Comparison of ENCODE assay signal across 16 cellular contexts in the genomic region with DNA sequence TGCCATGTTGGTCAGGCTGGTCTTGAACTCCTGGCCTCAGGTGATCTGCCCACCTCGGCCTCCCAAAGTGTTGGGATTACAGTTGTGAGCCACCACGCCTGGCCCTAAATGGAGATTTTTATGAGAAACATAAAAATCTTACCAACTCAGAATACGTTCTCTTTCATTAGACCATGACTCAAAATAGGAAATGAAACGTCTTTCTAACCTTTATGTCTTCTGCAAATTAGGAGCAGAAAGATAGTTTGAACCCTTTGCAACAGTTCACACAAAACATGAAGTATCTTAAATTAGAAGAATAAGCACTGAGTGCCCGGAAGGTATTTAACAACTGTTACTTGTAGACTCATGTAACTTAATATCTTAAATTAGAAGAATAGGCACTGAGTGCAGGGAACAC. TPM values are rescaled to one million over a fixed set of nuclear protein-coding genes. Genes with fewer than 3 reads are reported as not detected.
DNase-seq lines count a peak whose midpoint lies in the region; ATAC-seq lines count a peak whose summit lies in the region.
"Had no signal": no experiment of that assay in that cellular context is flagged by ENCODE, and none has a peak within 500 bp of the region (broad histone marks: within the 10 kb centered on the region; RNA-seq: fewer than 3 reads in every experiment).

No MANE protein-coding gene starts in this region.

- peak overlapping the region; percentile 17 to 53 for H3K4me3 Mint-ChIP-seq in stimulated activated naive B cell treated with anti-CD40 and anti-IgM and Interleukin-4, amounts not matched to agents 10 μg/mL and 1 μg/mL and 100 μg/mL, for 72 hours

- peaks cover 8 to 18% of the 10 kb centered on the region in 2 donors for H3K4me1 Mint-ChIP-seq in stimulated activated naive B cell treated with anti-CD40 and anti-IgM and Interleukin-4, amounts not matched to agents 10 μg/mL and 1 μg/mL and 100 μg/mL, for 72 hours
- H3K4me1 Mint-ChIP-seq: T-helper 17 cell had no signal

- H3K9me3 Mint-ChIP-seq in stimulated activated naive B cell treated with anti-CD40 and anti-IgM and Interleukin-4, amounts not matched to agents 10 μg/mL and 1 μg/mL and 100 μg/mL, for 72 hours: no peaks in the 10 kb centered on the region

- H3K27me3 Mint-ChIP-seq in stimulated activated naive B cell treated with anti-CD40 and anti-IgM and Interleukin-4, amounts not matched to agents 10 μg/mL and 1 μg/mL and 100 μg/mL, for 72 hours: no peaks in the 10 kb centered on the region
- H3K27me3 Mint-ChIP-seq: T-helper 17 cell had no signal

- DNase-seq in NOMO-1 treated with DMSO at 0.1 percent for 48 hours (lab: John Stamatoyannopoulos, UW; ENCODE audit: unreplicated experiment): peak; percentile 30
- no peak for DNase-seq in NOMO-1 treated with dmso at 0.1 percent for 144 hours (lab: John Stamatoyannopoulos, UW; ENCODE audit: unreplicated experiment)
- DNase-seq in LHCN-M2 (ENCODE audit: low read depth): peak; percentile 10
- DNase-seq in stimulated activated naive B cell treated with anti-CD40 and anti-IgM and Interleukin-4, amounts not matched to agents 10 μg/mL and 1 μg/mL and 100 μg/mL, for 72 hours: no peak
- DNase-seq in C1 segment of cervical spinal cord (lab: John Stamatoyannopoulos, UW): no peak
- DNase-seq in NAMALWA (ENCODE audit: low spot score): no peak
- DNase-seq: EL, NCI-H1417, NCI-H1930, NCI-H2171, NCI-H774, SHP77, T-helper 17 cell had no signal

- peak overlapping the region; percentile 67 for H3K27ac Mint-ChIP-seq in stimulated activated naive B cell treated with anti-CD40 and anti-IgM and Interleukin-4, amounts not matched to agents 10 μg/mL and 1 μg/mL and 100 μg/mL, for 72 hours
- H3K27ac Mint-ChIP-seq: T-helper 17 cell had no signal

- ATAC-seq in GM19351 (IDR thresholded peaks at IDR 0.05; ENCODE audit: unreplicated experiment) (peak; percentile 65), HG03342 (IDR thresholded peaks at IDR 0.05; ENCODE audit: unreplicated experiment) (no peak)
- peak; percentile 79 to 89 for ATAC-seq in stimulated activated naive B cell treated with anti-CD40 and anti-IgM and Interleukin-4, amounts not matched to agents 10 μg/mL and 1 μg/mL and 100 μg/mL, for 72 hours (replicated peaks)
- ATAC-seq: K562, T-helper 17 cell had no signal

- H3K36me3 Mint-ChIP-seq in stimulated activated naive B cell treated with anti-CD40 and anti-IgM and Interleukin-4, amounts not matched to agents 10 μg/mL and 1 μg/mL and 100 μg/mL, for 72 hours: peaks cover 16 to 19% of the 10 kb centered on the region in 2 donors

RNA-seq across cellular contexts. Expression of gene AHI1, which starts 48.3 kb away (rescaled TPM):
- 25.3 and 30.1 TPM in 2 replicates for total RNA-seq in LHCN-M2 (2014; rRNA removed)
- polyA plus RNA-seq in LHCN-M2 (2012): 6.8 TPM

Comparison
In these comparisons a context has a peak if more than half of its experiments do, and no peak if none do; other contexts are left out.
1. DNase-seq: peak in NOMO-1 treated with DMSO at 0.1 percent for 48 hours (single experiment) and LHCN-M2 (single experiment); none in NOMO-1 treated with dmso at 0.1 percent for 144 hours (single experiment), stimulated activated naive B cell treated with anti-CD40 and anti-IgM and Interleukin-4, amounts not matched to agents 10 μg/mL and 1 μg/mL and 100 μg/mL, for 72 hours (single experiment), C1 segment of cervical spinal cord (0 of 14) and NAMALWA (single experiment).